8 cellular contexts compared by ENCODE assay signal in genomic region chr1:211935448-211935970, GRCh38.
DNase-seq lines count a peak whose midpoint lies in the region; ATAC-seq and TF ChIP-seq lines count a peak whose summit lies in the region.

No MANE protein-coding gene starts in this region.

- H3K9me3 Mint-ChIP-seq in neural progenitor cell, result no peaks in the 10 kb centered on the region

- DNase-seq in neural progenitor cell (ENCODE audit: low spot score) (no peak), HUDEP-2 (lab: John Stamatoyannopoulos, UW; ENCODE audit: unreplicated experiment in 76 of 76) (no peak), SW480 (ENCODE audit: low spot score) (no peak), GM03348 (ENCODE audit: low spot score) (no peak), stomach (no peak)

- no peak overlapping the region for H2AFZ ChIP-seq in neural progenitor cell (replicated peaks)

- H3K9ac ChIP-seq in neural progenitor cell, result no peak overlapping the region

- H3K27me3 ChIP-seq in neural progenitor cell, result no peaks in the 10 kb centered on the region
- peaks cover 0 to 15% (median 0%) of the 10 kb centered on the region in 3 donors for H3K27me3 ChIP-seq in stomach

- H3K9me3 ChIP-seq in neural progenitor cell (ENCODE audit: low read depth) (no peaks in the 10 kb centered on the region), stomach (no peaks in the 10 kb centered on the region)

- no peak overlapping the region for H3K4me3 ChIP-seq in neural progenitor cell
- no peak overlapping the region for H3K4me3 ChIP-seq in stomach

- WGBS in stomach, 5 donors, result 60 to 71% (median 67%) methylated on average over 6 of the region's 6 CpGs

- H3K27ac ChIP-seq in neural progenitor cell, result no peak overlapping the region
- H3K27ac ChIP-seq in stomach, result no peak overlapping the region

- H3K4me1 Mint-ChIP-seq in neural progenitor cell, result peaks cover 4% of the 10 kb centered on the region

- TF ChIP-seq CTCF in neural progenitor cell (IDR thresholded peaks at IDR 0.05) (no peak), stomach (IDR thresholded peaks at IDR 0.05) (no peak)

- intact Hi-C loops in stomach (cut with DNase I; ENCODE audit: low total_unique reads), result no loop called here

- TF ChIP-seq EP300 in stomach (IDR thresholded peaks at IDR 0.05), result no peak

- no peak overlapping the region for H3K4me3 Mint-ChIP-seq in neural progenitor cell

- no peaks in the 10 kb centered on the region for H4K20me1 ChIP-seq in neural progenitor cell (ENCODE audit: low read depth)

- peak; percentile 81 for ATAC-seq in GM18511 (IDR thresholded peaks at IDR 0.05; ENCODE audit: unreplicated experiment)
- ATAC-seq in GM21619 (IDR thresholded peaks at IDR 0.05; ENCODE audit: unreplicated experiment), result peak; percentile 75
- ATAC-seq in HG03571 (IDR thresholded peaks at IDR 0.05; ENCODE audit: unreplicated experiment), result peak; percentile 79

- H3F3A ChIP-seq in neural progenitor cell (ENCODE audit: low read depth), result peaks cover 3% of the 10 kb centered on the region

- no peaks in the 10 kb centered on the region for H3K36me3 ChIP-seq in neural progenitor cell
- H3K36me3 ChIP-seq in stomach, result no peaks in the 10 kb centered on the region

- H3K79me2 ChIP-seq in neural progenitor cell (ENCODE audit: low read depth), result no peaks in the 10 kb centered on the region

- no peaks in the 10 kb centered on the region for H3K27me3 Mint-ChIP-seq in neural progenitor cell (ENCODE audit: insufficient read depth, low read depth)

- H3K4me1 ChIP-seq in neural progenitor cell (no peaks in the 10 kb centered on the region), stomach (peaks cover 4 to 18% (median 13%) of the 10 kb centered on the region in 4 donors)

- H3K27ac Mint-ChIP-seq in neural progenitor cell, result peak overlapping the region; percentile 12

- no peak for TF ChIP-seq POLR2A in stomach (IDR thresholded peaks at IDR 0.05)

- H3K4me2 ChIP-seq in neural progenitor cell, result no peak overlapping the region

- peaks cover 2% of the 10 kb centered on the region for H3K36me3 Mint-ChIP-seq in neural progenitor cell
